11 cellular contexts compared by ENCODE assay signal in genomic region chr12:130982565-130983225, GRCh38.
"Had no signal": no experiment of that assay in that cellular context is flagged by ENCODE, and none has a peak within 500 bp of the region (broad histone marks: within the 10 kb centered on the region; RNA-seq: fewer than 3 reads in every experiment).

No MANE protein-coding gene starts in this region.

- H3K27ac Mint-ChIP-seq: activated CD4-positive, alpha-beta T cell treated with anti-CD3 and anti-CD28 coated beads, Interleukin-2, amount 10 ng/mL, durations not matched to agents 24 days and 14 days; activated T-helper 2 cell treated with anti-CD3 and anti-CD28 coated beads, Interferon-gamma antibody, Interleukin-2, Interleukin-4, amounts not matched to agents 10 μg/mL and 5 μg/mL and 100 μg/mL, durations not matched to agents 14 hours and 24 hours and 36 hours; neural progenitor cell had no signal

- H3K36me3 ChIP-seq: neural progenitor cell, tibial artery had no signal

- H3K36me3 Mint-ChIP-seq: neural progenitor cell had no signal

- H3K9me3 ChIP-seq: body of pancreas, tibial artery had no signal

- H3K4me3 ChIP-seq: body of pancreas, neural progenitor cell, SK-N-MC, tibial artery had no signal

- H3K4me3 Mint-ChIP-seq: activated CD4-positive, alpha-beta T cell treated with anti-CD3 and anti-CD28 coated beads, Interleukin-2, amount 10 ng/mL, durations not matched to agents 24 days and 14 days; neural progenitor cell had no signal

- ATAC-seq: body of pancreas, left lobe of liver had no signal

- H3K27ac ChIP-seq: body of pancreas, neural progenitor cell, parathyroid adenoma, SK-N-MC, tibial artery had no signal

- H3K4me1 ChIP-seq: neural progenitor cell, parathyroid adenoma, tibial artery had no signal

- DNase-seq: activated CD4-positive, alpha-beta T cell treated with anti-CD3 and anti-CD28 coated beads, Interleukin-2, amount 10 ng/mL, durations not matched to agents 24 days and 14 days; activated naive CD4-positive, alpha-beta T cell treated with anti-CD3 and anti-CD28 coated beads, Interleukin-2, amount 50 U/mL, for 16 hours; body of pancreas; dermis blood vessel endothelial cell; T-helper 1 cell; tibial artery had no signal

- H3K27me3 ChIP-seq: body of pancreas, neural progenitor cell, tibial artery had no signal

- H3K9me3 Mint-ChIP-seq: activated CD4-positive, alpha-beta T cell treated with anti-CD3 and anti-CD28 coated beads, Interleukin-2, amount 10 ng/mL, durations not matched to agents 24 days and 14 days; activated T-helper 2 cell treated with anti-CD3 and anti-CD28 coated beads, Interferon-gamma antibody, Interleukin-2, Interleukin-4, amounts not matched to agents 10 μg/mL and 5 μg/mL and 100 μg/mL, durations not matched to agents 14 hours and 24 hours and 36 hours; neural progenitor cell had no signal

- H3K4me1 Mint-ChIP-seq: activated CD4-positive, alpha-beta T cell treated with anti-CD3 and anti-CD28 coated beads, Interleukin-2, amount 10 ng/mL, durations not matched to agents 24 days and 14 days had no signal
